In the genomic region with DNA sequence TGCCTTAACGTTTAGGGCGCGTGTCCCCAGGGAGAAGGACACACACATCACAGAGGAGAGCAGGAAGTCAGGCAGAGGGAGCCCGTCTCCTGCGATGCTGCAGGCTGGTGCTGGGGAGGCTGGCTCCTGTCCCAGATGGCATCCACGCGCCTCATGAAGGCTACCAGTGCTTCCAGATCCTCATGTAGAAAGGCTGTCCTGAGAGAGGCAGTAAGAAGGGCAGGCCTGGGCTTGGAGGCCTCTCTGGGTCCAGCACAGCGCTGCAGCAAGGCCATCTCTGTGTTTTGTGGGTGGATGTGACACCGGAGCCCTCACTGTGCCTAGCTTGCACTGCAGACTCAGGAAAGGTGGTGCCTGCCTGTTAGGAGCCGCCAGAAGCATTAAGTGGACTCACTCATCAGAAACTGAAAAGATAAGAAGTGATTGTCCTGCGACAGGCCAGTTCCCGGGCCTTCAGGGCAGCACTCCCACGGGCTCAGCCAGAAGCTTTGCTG, we compare ENCODE assay signal across 1 cellular context.
TF ChIP-seq lines count a peak whose summit lies in the region.

No MANE protein-coding gene starts in this region.

TF ChIP-seq in GM23338, 12 proteins besides CTCF, POLR2A, EP300 and RAD21 (continued from another document):
- TF ChIP-seq, protein P1, sequence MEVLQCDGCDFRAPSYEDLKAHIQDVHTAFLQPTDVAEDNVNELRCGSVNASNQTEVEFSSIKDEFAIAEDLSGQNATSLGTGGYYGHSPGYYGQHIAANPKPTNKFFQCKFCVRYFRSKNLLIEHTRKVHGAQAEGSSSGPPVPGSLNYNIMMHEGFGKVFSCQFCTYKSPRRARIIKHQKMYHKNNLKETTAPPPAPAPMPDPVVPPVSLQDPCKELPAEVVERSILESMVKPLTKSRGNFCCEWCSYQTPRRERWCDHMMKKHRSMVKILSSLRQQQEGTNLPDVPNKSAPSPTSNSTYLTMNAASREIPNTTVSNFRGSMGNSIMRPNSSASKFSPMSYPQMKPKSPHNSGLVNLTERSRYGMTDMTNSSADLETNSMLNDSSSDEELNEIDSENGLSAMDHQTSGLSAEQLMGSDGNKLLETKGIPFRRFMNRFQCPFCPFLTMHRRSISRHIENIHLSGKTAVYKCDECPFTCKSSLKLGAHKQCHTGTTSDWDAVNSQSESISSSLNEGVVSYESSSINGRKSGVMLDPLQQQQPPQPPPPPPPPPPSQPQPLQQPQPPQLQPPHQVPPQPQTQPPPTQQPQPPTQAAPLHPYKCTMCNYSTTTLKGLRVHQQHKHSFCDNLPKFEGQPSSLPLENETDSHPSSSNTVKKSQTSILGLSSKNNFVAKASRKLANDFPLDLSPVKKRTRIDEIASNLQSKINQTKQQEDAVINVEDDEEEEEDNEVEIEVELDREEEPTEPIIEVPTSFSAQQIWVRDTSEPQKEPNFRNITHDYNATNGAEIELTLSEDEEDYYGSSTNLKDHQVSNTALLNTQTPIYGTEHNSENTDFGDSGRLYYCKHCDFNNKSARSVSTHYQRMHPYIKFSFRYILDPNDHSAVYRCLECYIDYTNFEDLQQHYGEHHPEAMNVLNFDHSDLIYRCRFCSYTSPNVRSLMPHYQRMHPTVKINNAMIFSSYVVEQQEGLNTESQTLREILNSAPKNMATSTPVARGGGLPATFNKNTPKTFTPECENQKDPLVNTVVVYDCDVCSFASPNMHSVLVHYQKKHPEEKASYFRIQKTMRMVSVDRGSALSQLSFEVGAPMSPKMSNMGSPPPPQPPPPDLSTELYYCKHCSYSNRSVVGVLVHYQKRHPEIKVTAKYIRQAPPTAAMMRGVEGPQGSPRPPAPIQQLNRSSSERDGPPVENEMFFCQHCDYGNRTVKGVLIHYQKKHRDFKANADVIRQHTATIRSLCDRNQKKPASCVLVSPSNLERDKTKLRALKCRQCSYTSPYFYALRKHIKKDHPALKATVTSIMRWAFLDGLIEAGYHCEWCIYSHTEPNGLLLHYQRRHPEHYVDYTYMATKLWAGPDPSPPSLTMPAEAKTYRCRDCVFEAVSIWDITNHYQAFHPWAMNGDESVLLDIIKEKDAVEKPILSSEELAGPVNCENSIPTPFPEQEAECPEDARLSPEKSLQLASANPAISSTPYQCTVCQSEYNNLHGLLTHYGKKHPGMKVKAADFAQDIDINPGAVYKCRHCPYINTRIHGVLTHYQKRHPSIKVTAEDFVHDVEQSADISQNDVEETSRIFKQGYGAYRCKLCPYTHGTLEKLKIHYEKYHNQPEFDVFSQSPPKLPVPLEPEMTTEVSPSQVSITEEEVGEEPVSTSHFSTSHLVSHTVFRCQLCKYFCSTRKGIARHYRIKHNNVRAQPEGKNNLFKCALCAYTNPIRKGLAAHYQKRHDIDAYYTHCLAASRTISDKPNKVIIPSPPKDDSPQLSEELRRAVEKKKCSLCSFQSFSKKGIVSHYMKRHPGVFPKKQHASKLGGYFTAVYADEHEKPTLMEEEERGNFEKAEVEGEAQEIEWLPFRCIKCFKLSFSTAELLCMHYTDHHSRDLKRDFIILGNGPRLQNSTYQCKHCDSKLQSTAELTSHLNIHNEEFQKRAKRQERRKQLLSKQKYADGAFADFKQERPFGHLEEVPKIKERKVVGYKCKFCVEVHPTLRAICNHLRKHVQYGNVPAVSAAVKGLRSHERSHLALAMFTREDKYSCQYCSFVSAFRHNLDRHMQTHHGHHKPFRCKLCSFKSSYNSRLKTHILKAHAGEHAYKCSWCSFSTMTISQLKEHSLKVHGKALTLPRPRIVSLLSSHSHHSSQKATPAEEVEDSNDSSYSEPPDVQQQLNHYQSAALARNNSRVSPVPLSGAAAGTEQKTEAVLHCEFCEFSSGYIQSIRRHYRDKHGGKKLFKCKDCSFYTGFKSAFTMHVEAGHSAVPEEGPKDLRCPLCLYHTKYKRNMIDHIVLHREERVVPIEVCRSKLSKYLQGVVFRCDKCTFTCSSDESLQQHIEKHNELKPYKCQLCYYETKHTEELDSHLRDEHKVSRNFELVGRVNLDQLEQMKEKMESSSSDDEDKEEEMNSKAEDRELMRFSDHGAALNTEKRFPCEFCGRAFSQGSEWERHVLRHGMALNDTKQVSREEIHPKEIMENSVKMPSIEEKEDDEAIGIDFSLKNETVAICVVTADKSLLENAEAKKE (CRISPR knock-in tag; IDR thresholded peaks at IDR 0.05), result no peak
- TF ChIP-seq, protein P2, sequence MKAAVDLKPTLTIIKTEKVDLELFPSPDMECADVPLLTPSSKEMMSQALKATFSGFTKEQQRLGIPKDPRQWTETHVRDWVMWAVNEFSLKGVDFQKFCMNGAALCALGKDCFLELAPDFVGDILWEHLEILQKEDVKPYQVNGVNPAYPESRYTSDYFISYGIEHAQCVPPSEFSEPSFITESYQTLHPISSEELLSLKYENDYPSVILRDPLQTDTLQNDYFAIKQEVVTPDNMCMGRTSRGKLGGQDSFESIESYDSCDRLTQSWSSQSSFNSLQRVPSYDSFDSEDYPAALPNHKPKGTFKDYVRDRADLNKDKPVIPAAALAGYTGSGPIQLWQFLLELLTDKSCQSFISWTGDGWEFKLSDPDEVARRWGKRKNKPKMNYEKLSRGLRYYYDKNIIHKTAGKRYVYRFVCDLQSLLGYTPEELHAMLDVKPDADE (IDR thresholded peaks at IDR 0.05), result no peak
- TF ChIP-seq POLR2AphosphoS5 (IDR thresholded peaks at IDR 0.05; ENCODE audit: low read depth) (no peak), JUNB (IDR thresholded peaks at IDR 0.05; ENCODE audit: unreplicated experiment) (no peak), STAT1 (IDR thresholded peaks at IDR 0.05; ENCODE audit: unreplicated experiment) (no peak), EZH2phosphoT487 (IDR thresholded peaks at IDR 0.05; ENCODE audit: unreplicated experiment) (no peak)
